10 cellular contexts compared by ENCODE assay signal in the genomic region with DNA sequence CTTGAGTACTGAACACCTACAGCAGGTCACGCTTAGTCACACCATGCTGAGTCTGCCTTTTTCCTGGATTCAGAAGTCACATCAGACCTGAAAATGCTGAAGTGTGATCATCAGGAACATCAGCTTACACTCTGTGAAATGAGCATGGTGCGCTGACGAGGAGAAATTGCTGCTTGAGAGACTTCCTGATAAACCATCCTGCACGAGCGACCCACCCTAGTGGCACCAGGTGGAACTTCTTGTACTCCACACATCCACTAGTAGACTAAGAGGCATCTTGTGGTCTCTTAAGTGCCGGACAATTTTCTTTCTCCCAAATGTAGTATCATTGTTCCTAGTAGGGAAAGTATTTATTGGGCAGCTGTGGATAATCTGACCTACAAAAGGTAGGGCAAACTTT. TPM values are rescaled to one million over a fixed set of nuclear protein-coding genes. Genes with fewer than 3 reads are reported as not detected.
DNase-seq lines count a peak whose midpoint lies in the region; ATAC-seq and TF ChIP-seq lines count a peak whose summit lies in the region.
"Had no signal": no experiment of that assay in that cellular context is flagged by ENCODE, and none has a peak within 500 bp of the region (broad histone marks: within the 10 kb centered on the region; RNA-seq: fewer than 3 reads in every experiment).

No MANE protein-coding gene starts in this region.

- no peaks in the 10 kb centered on the region for H3K9me3 ChIP-seq in liver (ENCODE audit: control insufficient read depth in 4 of 4, low read length in 3 of 4)
- H3K9me3 ChIP-seq: BLaER1 treated with 17β-estradiol and CSF1 and Interleukin-3, amounts not matched to agents 10 nM and 100 nM had no signal

- no peaks in the 10 kb centered on the region for H3K4me1 Mint-ChIP-seq in activated CD8-positive, alpha-beta T cell treated with anti-CD3 and anti-CD28 coated beads, Interleukin-2, amount 10 ng/mL, durations not matched to agents 7 days and 5 days (ENCODE audit: low read depth)

- no peak overlapping the region for H3K27ac Mint-ChIP-seq in activated CD8-positive, alpha-beta T cell treated with anti-CD3 and anti-CD28 coated beads, Interleukin-2, amount 10 ng/mL, durations not matched to agents 7 days and 5 days

- H3K9me3 Mint-ChIP-seq in activated CD8-positive, alpha-beta T cell treated with anti-CD3 and anti-CD28 coated beads, Interleukin-2, amount 10 ng/mL, durations not matched to agents 7 days and 5 days (ENCODE audit: insufficient read depth), result no peaks in the 10 kb centered on the region

- no peak overlapping the region for H3K27ac ChIP-seq in liver (ENCODE audit: low read depth in 1 of 2, low read length in 2 of 2)
- H3K27ac ChIP-seq in RWPE1, result no peak overlapping the region

- 79% methylated on average over 6 of the region's 6 CpGs for WGBS in liver

- H3K36me3 Mint-ChIP-seq in activated CD8-positive, alpha-beta T cell treated with anti-CD3 and anti-CD28 coated beads, Interleukin-2, amount 10 ng/mL, durations not matched to agents 7 days and 5 days (ENCODE audit: low read depth), result peaks cover 31% of the 10 kb centered on the region

- CTCF ChIA-PET in activated CD8-positive, alpha-beta T cell treated with anti-CD3 and anti-CD28 coated beads, Interleukin-2, amount 10 ng/mL, durations not matched to agents 7 days and 5 days (lab: Charles Lee), result interaction anchor here (0.9 to 7.0 kb wide), 5 partner anchors 11 to 180 kb away, joined by 3 to 50 read pairs (median 3); no protein-coding TSS in a partner anchor
- CTCF ChIA-PET in RWPE1 (lab: Yijun Ruan, JAX), result interaction anchor here (0.7 kb wide), 1 partner anchor 1634 kb away, joined by 3 read pairs; no protein-coding TSS in a partner anchor

- TF ChIP-seq CTCF in liver (IDR thresholded peaks at IDR 0.05; ENCODE audit: low read depth, low read length, missing input control) (peak; percentile 22), RWPE1 (conservative IDR thresholded peaks at IDR 0.05; ENCODE audit: low read depth) (no peak)

- H3K27me3 Mint-ChIP-seq in activated CD8-positive, alpha-beta T cell treated with anti-CD3 and anti-CD28 coated beads, Interleukin-2, amount 10 ng/mL, durations not matched to agents 7 days and 5 days (ENCODE audit: low read depth), result no peaks in the 10 kb centered on the region

- H3K4me1 ChIP-seq in liver (ENCODE audit: control insufficient read depth in 4 of 4, insufficient read depth in 4 of 4, low read length in 3 of 4), result no peaks in the 10 kb centered on the region

- ATAC-seq in HG03571 (IDR thresholded peaks at IDR 0.05; ENCODE audit: unreplicated experiment) (peak; percentile 61), GM21526 (IDR thresholded peaks at IDR 0.05; ENCODE audit: low FRiP score, unreplicated experiment) (no peak)
- ATAC-seq in activated CD8-positive, alpha-beta T cell treated with anti-CD3 and anti-CD28 coated beads, Interleukin-2, amount 10 ng/mL, durations not matched to agents 7 days and 5 days, result no peak

- peaks cover 10 to 41% (median 37%) of the 10 kb centered on the region in 4 donors for H3K36me3 ChIP-seq in liver (ENCODE audit: control insufficient read depth in 4 of 4, insufficient read depth in 3 of 4, low read depth in 1 of 4, low read length in 3 of 4)

- no peak overlapping the region for H3K9ac ChIP-seq in liver (ENCODE audit: low read depth in 1 of 2, low read length in 2 of 2)
- H3K9ac ChIP-seq: BLaER1 treated with 17β-estradiol and CSF1 and Interleukin-3, amounts not matched to agents 10 nM and 100 nM had no signal

- H3K27me3 ChIP-seq in liver (ENCODE audit: control insufficient read depth in 4 of 4, insufficient read depth in 4 of 4, low read length in 3 of 4), result no peaks in the 10 kb centered on the region
- H3K27me3 ChIP-seq: BLaER1 treated with 17β-estradiol and CSF1 and Interleukin-3, amounts not matched to agents 10 nM and 100 nM had no signal

- DNase-seq in NCI-H1417 (lab: John Stamatoyannopoulos, UW) (peak in 2 of 3 experiments; percentile 5 to 19), NCI-H1417 treated with DMSO at 0.1 percent for 48 hours (lab: John Stamatoyannopoulos, UW) (no peak), RWPE1 (ENCODE audit: low spot score) (no peak), NCI-H1105 treated with DMSO at 0.1 percent for 48 hours (lab: John Stamatoyannopoulos, UW) (no peak)
- DNase-seq in activated CD8-positive, alpha-beta T cell treated with anti-CD3 and anti-CD28 coated beads, Interleukin-2, amount 10 ng/mL, durations not matched to agents 7 days and 5 days, result peak; percentile 24

- no peak overlapping the region for H3K4me3 Mint-ChIP-seq in activated CD8-positive, alpha-beta T cell treated with anti-CD3 and anti-CD28 coated beads, Interleukin-2, amount 10 ng/mL, durations not matched to agents 7 days and 5 days

- H3K4me3 ChIP-seq in liver (ENCODE audit: low read depth in 1 of 3, low read length in 3 of 3), result no peak overlapping the region
- H3K4me3 ChIP-seq: BLaER1 treated with 17β-estradiol and CSF1 and Interleukin-3, amounts not matched to agents 10 nM and 100 nM had no signal

- POLR2A ChIA-PET in activated CD8-positive, alpha-beta T cell treated with anti-CD3 and anti-CD28 coated beads, Interleukin-2, amount 10 ng/mL, durations not matched to agents 7 days and 5 days (lab: Charles Lee), result no interaction called here
- POLR2A ChIA-PET in RWPE1 (lab: Yijun Ruan, JAX; ENCODE audit: low non-redundant PET), result no interaction called here

- TF ChIP-seq RAD21 in liver (IDR thresholded peaks at IDR 0.05), result peak in 1 of 2 donors; percentile 41

TF ChIP-seq in liver, 16 proteins besides CTCF, POLR2A, EP300 and RAD21:
- TF ChIP-seq, protein P1, sequence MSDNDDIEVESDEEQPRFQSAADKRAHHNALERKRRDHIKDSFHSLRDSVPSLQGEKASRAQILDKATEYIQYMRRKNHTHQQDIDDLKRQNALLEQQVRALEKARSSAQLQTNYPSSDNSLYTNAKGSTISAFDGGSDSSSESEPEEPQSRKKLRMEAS (IDR thresholded peaks at IDR 0.05), result no peak
- no peak for TF ChIP-seq NR2F2 (IDR thresholded peaks at IDR 0.05)
- no peak for TF ChIP-seq EGR1 (IDR thresholded peaks at IDR 0.05; ENCODE audit: low read depth in 2 of 2)
- TF ChIP-seq JUND (IDR thresholded peaks at IDR 0.05), result no peak
- no peak for TF ChIP-seq YY1 (IDR thresholded peaks at IDR 0.05)
- TF ChIP-seq GABPA (IDR thresholded peaks at IDR 0.05 in 1 of 2, conservative IDR thresholded peaks at IDR 0.05 in 1 of 2), result no peak
- TF ChIP-seq, protein P2, sequence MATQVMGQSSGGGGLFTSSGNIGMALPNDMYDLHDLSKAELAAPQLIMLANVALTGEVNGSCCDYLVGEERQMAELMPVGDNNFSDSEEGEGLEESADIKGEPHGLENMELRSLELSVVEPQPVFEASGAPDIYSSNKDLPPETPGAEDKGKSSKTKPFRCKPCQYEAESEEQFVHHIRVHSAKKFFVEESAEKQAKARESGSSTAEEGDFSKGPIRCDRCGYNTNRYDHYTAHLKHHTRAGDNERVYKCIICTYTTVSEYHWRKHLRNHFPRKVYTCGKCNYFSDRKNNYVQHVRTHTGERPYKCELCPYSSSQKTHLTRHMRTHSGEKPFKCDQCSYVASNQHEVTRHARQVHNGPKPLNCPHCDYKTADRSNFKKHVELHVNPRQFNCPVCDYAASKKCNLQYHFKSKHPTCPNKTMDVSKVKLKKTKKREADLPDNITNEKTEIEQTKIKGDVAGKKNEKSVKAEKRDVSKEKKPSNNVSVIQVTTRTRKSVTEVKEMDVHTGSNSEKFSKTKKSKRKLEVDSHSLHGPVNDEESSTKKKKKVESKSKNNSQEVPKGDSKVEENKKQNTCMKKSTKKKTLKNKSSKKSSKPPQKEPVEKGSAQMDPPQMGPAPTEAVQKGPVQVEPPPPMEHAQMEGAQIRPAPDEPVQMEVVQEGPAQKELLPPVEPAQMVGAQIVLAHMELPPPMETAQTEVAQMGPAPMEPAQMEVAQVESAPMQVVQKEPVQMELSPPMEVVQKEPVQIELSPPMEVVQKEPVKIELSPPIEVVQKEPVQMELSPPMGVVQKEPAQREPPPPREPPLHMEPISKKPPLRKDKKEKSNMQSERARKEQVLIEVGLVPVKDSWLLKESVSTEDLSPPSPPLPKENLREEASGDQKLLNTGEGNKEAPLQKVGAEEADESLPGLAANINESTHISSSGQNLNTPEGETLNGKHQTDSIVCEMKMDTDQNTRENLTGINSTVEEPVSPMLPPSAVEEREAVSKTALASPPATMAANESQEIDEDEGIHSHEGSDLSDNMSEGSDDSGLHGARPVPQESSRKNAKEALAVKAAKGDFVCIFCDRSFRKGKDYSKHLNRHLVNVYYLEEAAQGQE (IDR thresholded peaks at IDR 0.05), result no peak
- no peak for TF ChIP-seq SP1 (IDR thresholded peaks at IDR 0.05)
- TF ChIP-seq FOXA2 (IDR thresholded peaks at IDR 0.05), result no peak
- no peak for TF ChIP-seq ATF3 (IDR thresholded peaks at IDR 0.05)
- TF ChIP-seq, protein P3, sequence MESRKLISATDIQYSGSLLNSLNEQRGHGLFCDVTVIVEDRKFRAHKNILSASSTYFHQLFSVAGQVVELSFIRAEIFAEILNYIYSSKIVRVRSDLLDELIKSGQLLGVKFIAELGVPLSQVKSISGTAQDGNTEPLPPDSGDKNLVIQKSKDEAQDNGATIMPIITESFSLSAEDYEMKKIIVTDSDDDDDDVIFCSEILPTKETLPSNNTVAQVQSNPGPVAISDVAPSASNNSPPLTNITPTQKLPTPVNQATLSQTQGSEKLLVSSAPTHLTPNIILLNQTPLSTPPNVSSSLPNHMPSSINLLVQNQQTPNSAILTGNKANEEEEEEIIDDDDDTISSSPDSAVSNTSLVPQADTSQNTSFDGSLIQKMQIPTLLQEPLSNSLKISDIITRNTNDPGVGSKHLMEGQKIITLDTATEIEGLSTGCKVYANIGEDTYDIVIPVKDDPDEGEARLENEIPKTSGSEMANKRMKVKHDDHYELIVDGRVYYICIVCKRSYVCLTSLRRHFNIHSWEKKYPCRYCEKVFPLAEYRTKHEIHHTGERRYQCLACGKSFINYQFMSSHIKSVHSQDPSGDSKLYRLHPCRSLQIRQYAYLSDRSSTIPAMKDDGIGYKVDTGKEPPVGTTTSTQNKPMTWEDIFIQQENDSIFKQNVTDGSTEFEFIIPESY (IDR thresholded peaks at IDR 0.05), result no peak
- no peak for TF ChIP-seq TAF1 (conservative IDR thresholded peaks at IDR 0.05)
- no peak for TF ChIP-seq HNF4A (conservative IDR thresholded peaks at IDR 0.05)
- TF ChIP-seq RXRA (IDR thresholded peaks at IDR 0.05), result no peak
- TF ChIP-seq FOXA1 (IDR thresholded peaks at IDR 0.05), result no peak
- no peak for TF ChIP-seq HNF4G (IDR thresholded peaks at IDR 0.05)

RNA-seq across cellular contexts. Expression of gene MRLN, which starts 51.8 kb away (rescaled TPM):
- total RNA-seq in activated CD8-positive, alpha-beta T cell treated with anti-CD3 and anti-CD28 coated beads, Interleukin-2, amount 10 ng/mL, durations not matched to agents 7 days and 5 days, result not detected
- total RNA-seq in liver, result not detected
- not detected for polyA plus RNA-seq in liver
- total RNA-seq: pulmonary artery endothelial cell had no signal

Comparison
In these comparisons a context has a peak if more than half of its experiments do, and no peak if none do; other contexts are left out.
1. DNase-seq: peak in NCI-H1417 (2 of 3) and activated CD8-positive, alpha-beta T cell treated with anti-CD3 and anti-CD28 coated beads, Interleukin-2, amount 10 ng/mL, durations not matched to agents 7 days and 5 days (single experiment); none in NCI-H1417 treated with DMSO at 0.1 percent for 48 hours (single experiment), RWPE1 (single experiment) and NCI-H1105 treated with DMSO at 0.1 percent for 48 hours (single experiment).